In the genomic region with DNA sequence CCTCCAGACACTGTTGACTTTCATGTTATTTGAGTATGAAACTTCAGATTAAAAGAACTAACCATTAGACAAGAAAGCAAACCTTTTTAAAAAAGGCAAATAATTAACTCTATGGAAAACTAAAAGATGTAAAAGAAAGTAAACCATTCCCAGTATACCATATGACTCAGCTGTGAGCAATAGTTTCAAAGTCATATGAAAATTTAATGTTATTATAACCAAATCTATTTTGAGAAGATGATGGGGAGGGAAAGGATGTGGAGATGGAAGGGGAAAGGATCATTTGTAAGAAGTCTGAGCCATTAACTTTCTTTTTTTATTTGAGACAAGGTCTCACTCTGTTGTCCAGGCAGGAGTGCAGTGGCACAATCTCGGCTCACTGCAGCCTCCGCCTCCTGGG, we compare ENCODE assay signal across 20 cellular contexts.
"Had no signal": no experiment of that assay in that cellular context is flagged by ENCODE, and none has a peak within 500 bp of the region (broad histone marks: within the 10 kb centered on the region; RNA-seq: fewer than 3 reads in every experiment).

No MANE protein-coding gene starts in this region.

- H3K4me1 ChIP-seq: spleen, tibial nerve had no signal

- DNase-seq: activated CD4-positive, alpha-beta T cell treated with anti-CD3 and anti-CD28 coated beads for 48 hours; activated CD4-positive, alpha-beta T cell treated with anti-CD3 and anti-CD28 coated beads, Interleukin-2, amount 50 U/mL, for 48 hours; activated CD8-positive, alpha-beta memory T cell treated with anti-CD3 and anti-CD28 coated beads for 24 hours; activated effector memory CD4-positive, alpha-beta T cell treated with Interleukin-2 at 50 U/mL for 16 hours; activated naive CD4-positive, alpha-beta T cell treated with anti-CD3 and anti-CD28 coated beads, Interleukin-2, amount 50 U/mL, for 16 hours; amygdala; caudate nucleus; foreskin melanocyte; hippocampal formation; midbrain; naive thymus-derived CD8-positive, alpha-beta T cell; nucleus accumbens; right cardiac atrium; stimulated activated naive CD4-positive, alpha-beta T cell; T-helper 17 cell; T1000; WERI-Rb-1 had no signal

- H3K9me3 ChIP-seq: spleen had no signal

- H3K36me3 ChIP-seq: spleen, tibial nerve, WERI-Rb-1 had no signal

- ATAC-seq: activated CD4-positive, CD25-positive, alpha-beta regulatory T cell treated with anti-CD3 and anti-CD28 coated beads, Interleukin-2, amount 50 U/mL, for 24 hours; naive thymus-derived CD8-positive, alpha-beta T cell; right cardiac atrium; T-helper 17 cell had no signal

- H3K4me3 ChIP-seq: spleen, tibial nerve had no signal
